ENCODE assay signal across 20 cellular contexts in genomic region chr1:191371626-191372025, GRCh38.
"Had no signal": no experiment of that assay in that cellular context is flagged by ENCODE, and none has a peak within 500 bp of the region (broad histone marks: within the 10 kb centered on the region; RNA-seq: fewer than 3 reads in every experiment).

No MANE protein-coding gene starts in this region.

- H3K9me3 ChIP-seq: thoracic aorta had no signal

- ATAC-seq: activated naive CD8-positive, alpha-beta T cell treated with anti-CD3 and anti-CD28 coated beads, Interleukin-2, amount 50 U/mL, for 24 hours; lower lobe of right lung; naive thymus-derived CD4-positive, alpha-beta T cell; stimulated activated naive CD8-positive, alpha-beta T cell treated with anti-CD3 and anti-CD28 coated beads, Interleukin-15, amount 100 ng/mL, for 72 hours had no signal

- H3K4me3 ChIP-seq: lower lobe of right lung, skin epidermis, thoracic aorta had no signal

- H3K4me1 ChIP-seq: lower lobe of right lung had no signal

- H3K4me3 Mint-ChIP-seq: activated naive CD8-positive, alpha-beta T cell treated with anti-CD3 and anti-CD28 coated beads, Interleukin-2, amount 50 U/mL, for 24 hours; activated T-helper 1 cell treated with anti-CD3 and anti-CD28 coated beads, Interleukin-12 subunit alpha, Interleukin-12 subunit beta, Interleukin-2, Interleukin-4 antibody, amounts not matched to agents 30 ng/mL and 10 ng/mL and 1 ng/mL, durations not matched to agents 14 hours and 24 hours and 36 hours; brain; central memory CD8-positive, alpha-beta T cell; naive thymus-derived CD4-positive, alpha-beta T cell; stimulated activated naive CD8-positive, alpha-beta T cell treated with anti-CD3 and anti-CD28 coated beads, Interleukin-15, amount 100 ng/mL, for 72 hours had no signal

- H3K27ac Mint-ChIP-seq: activated naive CD8-positive, alpha-beta T cell treated with anti-CD3 and anti-CD28 coated beads, Interleukin-2, amount 50 U/mL, for 24 hours; activated T-helper 1 cell treated with anti-CD3 and anti-CD28 coated beads, Interleukin-12 subunit alpha, Interleukin-12 subunit beta, Interleukin-2, Interleukin-4 antibody, amounts not matched to agents 30 ng/mL and 10 ng/mL and 1 ng/mL, durations not matched to agents 14 hours and 24 hours and 36 hours; naive thymus-derived CD4-positive, alpha-beta T cell; stimulated activated naive CD8-positive, alpha-beta T cell treated with anti-CD3 and anti-CD28 coated beads, Interleukin-15, amount 100 ng/mL, for 72 hours had no signal

- H3K36me3 ChIP-seq: lower lobe of right lung, thoracic aorta, WERI-Rb-1 had no signal

- H3K27me3 Mint-ChIP-seq: activated naive CD8-positive, alpha-beta T cell treated with anti-CD3 and anti-CD28 coated beads, Interleukin-2, amount 50 U/mL, for 24 hours; central memory CD8-positive, alpha-beta T cell; naive thymus-derived CD4-positive, alpha-beta T cell; stimulated activated naive CD8-positive, alpha-beta T cell treated with anti-CD3 and anti-CD28 coated beads, Interleukin-15, amount 100 ng/mL, for 72 hours had no signal

- H3K4me1 Mint-ChIP-seq: activated naive CD8-positive, alpha-beta T cell treated with anti-CD3 and anti-CD28 coated beads, Interleukin-2, amount 50 U/mL, for 24 hours; central memory CD8-positive, alpha-beta T cell; naive thymus-derived CD4-positive, alpha-beta T cell; stimulated activated naive CD8-positive, alpha-beta T cell treated with anti-CD3 and anti-CD28 coated beads, Interleukin-15, amount 100 ng/mL, for 72 hours had no signal

- DNase-seq: activated CD4-positive, alpha-beta T cell treated with anti-CD3 and anti-CD28 coated beads for 4 hours; activated naive CD4-positive, alpha-beta T cell treated with Interleukin-2 at 50 U/mL for 16 hours; activated naive CD8-positive, alpha-beta T cell treated with anti-CD3 and anti-CD28 coated beads, Interleukin-2, amount 50 U/mL, for 24 hours; effector memory CD4-positive, alpha-beta T cell; hippocampal formation; kidney glomerular epithelial cell; lower lobe of right lung; midbrain; naive thymus-derived CD4-positive, alpha-beta T cell; occipital lobe; stimulated activated CD4-positive, alpha-beta T cell treated with anti-CD3 and anti-CD28 coated beads, Interleukin-4, amount 100 ng/mL, for 4 hours; stimulated activated naive CD8-positive, alpha-beta T cell treated with anti-CD3 and anti-CD28 coated beads, Interleukin-15, amount 100 ng/mL, for 72 hours; T-helper 1 cell; WERI-Rb-1 had no signal

- H3K36me3 Mint-ChIP-seq: brain; naive thymus-derived CD4-positive, alpha-beta T cell had no signal

- H3K27ac ChIP-seq: epithelial cell of prostate, lower lobe of right lung, skin epidermis, thoracic aorta, WERI-Rb-1 had no signal
